In the genomic region with DNA sequence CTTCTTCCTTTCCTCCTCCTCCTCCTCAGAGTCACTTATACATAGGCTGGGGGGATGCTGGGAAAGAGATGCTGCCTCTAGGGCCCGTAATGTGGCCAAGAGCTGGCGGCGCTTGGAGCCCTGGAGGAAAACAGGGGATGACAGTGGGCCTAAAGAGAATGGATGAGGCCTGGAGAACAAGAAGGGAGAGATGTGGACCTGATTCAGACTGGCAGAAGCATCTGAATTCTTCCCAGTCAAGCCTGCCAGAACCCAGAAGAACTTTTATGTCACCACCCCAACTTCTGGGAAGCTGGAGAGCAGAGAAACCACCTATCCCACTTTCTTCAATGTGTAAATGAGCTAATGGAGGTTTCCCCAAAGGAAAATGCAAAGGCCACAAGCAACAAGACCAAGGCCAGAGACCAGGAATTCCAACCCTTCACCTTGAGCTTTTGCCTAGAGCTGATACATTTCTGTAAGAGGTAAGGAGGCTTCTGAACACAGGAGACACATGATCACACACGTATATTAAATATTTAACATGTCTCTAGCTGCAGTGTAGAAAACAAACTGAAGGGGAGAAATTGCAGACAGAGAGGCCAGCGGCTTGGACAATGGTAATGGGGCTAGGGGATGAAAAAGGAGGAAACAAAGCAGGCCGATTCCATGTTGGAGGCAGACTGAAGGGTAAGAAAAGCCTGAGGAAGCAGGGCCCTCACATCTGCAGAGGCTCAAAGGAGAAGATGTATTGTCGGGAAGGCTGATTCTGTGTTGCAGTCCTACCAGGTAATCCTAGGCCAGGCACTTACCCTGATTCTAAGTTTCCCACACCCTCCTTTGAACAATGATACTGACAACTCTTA, we compare ENCODE assay signal across 8 cellular contexts. TPM values are rescaled to one million over a fixed set of nuclear protein-coding genes. Genes with fewer than 3 reads are reported as not detected.
A peak's percentile ranks its signal among the peaks of the same experiment; 100 is the strongest.
DNase-seq lines count a peak whose midpoint lies in the region; ATAC-seq and TF ChIP-seq lines count a peak whose summit lies in the region.
"Had no signal": no experiment of that assay in that cellular context is flagged by ENCODE, and none has a peak within 500 bp of the region (broad histone marks: within the 10 kb centered on the region; RNA-seq: fewer than 3 reads in every experiment).

No MANE protein-coding gene starts in this region.

- H3K27me3 Mint-ChIP-seq in activated B cell treated with CpG ODN at 0.5 μM for 24 hours: no peaks in the 10 kb centered on the region
- H3K27me3 Mint-ChIP-seq in stimulated activated memory B cell treated with anti-CD40 and anti-IgM and Interleukin-4, amounts not matched to agents 10 μg/mL and 1 μg/mL and 100 μg/mL, for 72 hours: no peaks in the 10 kb centered on the region

- peak overlapping the region; percentile 75 for H3K9ac ChIP-seq in iPS-18a (ENCODE audit: low read length)

- CTCF ChIA-PET in HEK293 (lab: Yijun Ruan, JAX): interaction anchor here (0.6 to 2.4 kb wide), 6 partner anchors 36 to 224 kb away, joined by 3 to 7 read pairs (median 3); partner anchors contain the start of gene MRPL17
- CTCF ChIA-PET in activated B cell treated with CpG ODN at 0.5 μM for 24 hours (lab: Charles Lee): interaction anchor here (1.0 to 1.3 kb wide), 2 partner anchors 81 to 155 kb away, joined by 3 read pairs; partner anchors contain the start of gene MRPL17

- no peaks in the 10 kb centered on the region for H3K9me3 ChIP-seq in HEK293 (ENCODE audit: control insufficient read depth, insufficient read depth, low read depth, low read length)
- no peaks in the 10 kb centered on the region for H3K9me3 ChIP-seq in iPS-18a (ENCODE audit: control insufficient read depth, low read depth, low read length)

- H3K4me1 Mint-ChIP-seq in activated B cell treated with CpG ODN at 0.5 μM for 24 hours: peaks cover 10% of the 10 kb centered on the region
- peaks cover 26% of the 10 kb centered on the region for H3K4me1 Mint-ChIP-seq in stimulated activated memory B cell treated with anti-CD40 and anti-IgM and Interleukin-4, amounts not matched to agents 10 μg/mL and 1 μg/mL and 100 μg/mL, for 72 hours

- no peaks in the 10 kb centered on the region for H3K4me1 ChIP-seq in HEK293 (ENCODE audit: control insufficient read depth, insufficient read depth, low read length)
- peaks cover 17% of the 10 kb centered on the region for H3K4me1 ChIP-seq in iPS-18a (ENCODE audit: control insufficient read depth, low read depth, low read length)

- peaks cover 42% of the 10 kb centered on the region for H3K36me3 Mint-ChIP-seq in activated B cell treated with CpG ODN at 0.5 μM for 24 hours (ENCODE audit: low read depth)
- peaks cover 40% of the 10 kb centered on the region for H3K36me3 Mint-ChIP-seq in stimulated activated memory B cell treated with anti-CD40 and anti-IgM and Interleukin-4, amounts not matched to agents 10 μg/mL and 1 μg/mL and 100 μg/mL, for 72 hours

- DNase-seq in activated B cell treated with CpG ODN at 0.5 μM for 24 hours (no peak), GOT3 (lab: John Stamatoyannopoulos, UW) (no peak), LoVo (ENCODE audit: low spot score) (no peak), NCI-H69 (lab: John Stamatoyannopoulos, UW) (no peak)
- DNase-seq: SHP77 treated with DMSO at 0.1 percent for 48 hours had no signal

- no peak overlapping the region for H3K4me3 Mint-ChIP-seq in activated B cell treated with CpG ODN at 0.5 μM for 24 hours
- peak overlapping the region; percentile 39 for H3K4me3 Mint-ChIP-seq in stimulated activated memory B cell treated with anti-CD40 and anti-IgM and Interleukin-4, amounts not matched to agents 10 μg/mL and 1 μg/mL and 100 μg/mL, for 72 hours

- H3K36me3 ChIP-seq in HEK293 (ENCODE audit: control insufficient read depth in 2 of 2, insufficient read depth in 1 of 2, low read length in 2 of 2): peaks cover 0 to 53% of the 10 kb centered on the region in 2 experiments; a peak in 1 of 3 replicates
- peaks cover 27% of the 10 kb centered on the region for H3K36me3 ChIP-seq in iPS-18a (ENCODE audit: control insufficient read depth, low read depth, low read length)

- H3K27ac Mint-ChIP-seq in activated B cell treated with CpG ODN at 0.5 μM for 24 hours: peak overlapping the region; percentile 54
- no peak overlapping the region for H3K27ac Mint-ChIP-seq in stimulated activated memory B cell treated with anti-CD40 and anti-IgM and Interleukin-4, amounts not matched to agents 10 μg/mL and 1 μg/mL and 100 μg/mL, for 72 hours

- H3K27ac ChIP-seq in HEK293 (ENCODE audit: extremely low read depth, low read depth, low read length) (no peak overlapping the region), iPS-18a (ENCODE audit: low read length) (no peak overlapping the region)

- H3K27me3 ChIP-seq in iPS-18a (ENCODE audit: control insufficient read depth, insufficient read depth, low read length): no peaks in the 10 kb centered on the region

- no peak for TF ChIP-seq CTCF in HEK293 (tag by site-specific recombination; IDR thresholded peaks at IDR 0.05)
- TF ChIP-seq CTCF in activated B cell treated with CpG ODN at 0.5 μM for 24 hours (IDR thresholded peaks at IDR 0.05): no peak

- ATAC-seq in activated B cell treated with CpG ODN at 0.5 μM for 24 hours (ENCODE audit: low read depth): no peak
- ATAC-seq in stimulated activated memory B cell treated with anti-CD40 and anti-IgM and Interleukin-4, amounts not matched to agents 10 μg/mL and 1 μg/mL and 100 μg/mL, for 72 hours: no peak

- H3K9me3 Mint-ChIP-seq in activated B cell treated with CpG ODN at 0.5 μM for 24 hours: no peaks in the 10 kb centered on the region
- H3K9me3 Mint-ChIP-seq in stimulated activated memory B cell treated with anti-CD40 and anti-IgM and Interleukin-4, amounts not matched to agents 10 μg/mL and 1 μg/mL and 100 μg/mL, for 72 hours: no peaks in the 10 kb centered on the region

- intact Hi-C loops in activated B cell treated with CpG ODN at 0.5 μM for 24 hours (cut with micrococcal nuclease): loop anchor here (5.0 kb wide), 3 partner anchors 70 to 210 kb away; partner anchors contain the start of gene SMPD1

- POLR2A ChIA-PET in HEK293 (lab: Yijun Ruan, JAX) (interaction anchor here (1.0 to 3.2 kb wide), 5 partner anchors 11 to 121 kb away, joined by 3 to 20 read pairs (median 5); partner anchors contain the start of genes ARFIP2, MRPL17, TAF10 and TIMM10B), activated B cell treated with CpG ODN at 0.5 μM for 24 hours (lab: Charles Lee) (interaction anchor here (0.6 to 3.7 kb wide), 9 partner anchors 10 to 212 kb away, joined by 3 to 69 read pairs (median 5); partner anchors contain the start of genes MRPL17, SMPD1, TAF10 and TPP1)

- peak overlapping the region; percentile 92 for H3K4me3 ChIP-seq in HEK293 (ENCODE audit: low read depth, low read length)
- peak overlapping the region; percentile 95 for H3K4me3 ChIP-seq in iPS-18a (ENCODE audit: low read length)

TF ChIP-seq in HEK293, 187 proteins besides CTCF, POLR2A, EP300 and RAD21 (continues in another document):
- TF ChIP-seq ZNF660 (tag by site-specific recombination; IDR thresholded peaks at IDR 0.05) (no peak), ZNF596 (tag by site-specific recombination; IDR thresholded peaks at IDR 0.05) (no peak), BCL11A (tag by site-specific recombination; IDR thresholded peaks at IDR 0.05; ENCODE audit: low read depth) (no peak), ZNF701 (tag by site-specific recombination; IDR thresholded peaks at IDR 0.05) (no peak), ZNF18 (tag by site-specific recombination; IDR thresholded peaks at IDR 0.05) (no peak), REPIN1 (tag by site-specific recombination; IDR thresholded peaks at IDR 0.05; ENCODE audit: low read depth) (no peak), EGR2 (tag by site-specific recombination; IDR thresholded peaks at IDR 0.05; ENCODE audit: low read depth) (no peak)
- TF ChIP-seq, protein P1, sequence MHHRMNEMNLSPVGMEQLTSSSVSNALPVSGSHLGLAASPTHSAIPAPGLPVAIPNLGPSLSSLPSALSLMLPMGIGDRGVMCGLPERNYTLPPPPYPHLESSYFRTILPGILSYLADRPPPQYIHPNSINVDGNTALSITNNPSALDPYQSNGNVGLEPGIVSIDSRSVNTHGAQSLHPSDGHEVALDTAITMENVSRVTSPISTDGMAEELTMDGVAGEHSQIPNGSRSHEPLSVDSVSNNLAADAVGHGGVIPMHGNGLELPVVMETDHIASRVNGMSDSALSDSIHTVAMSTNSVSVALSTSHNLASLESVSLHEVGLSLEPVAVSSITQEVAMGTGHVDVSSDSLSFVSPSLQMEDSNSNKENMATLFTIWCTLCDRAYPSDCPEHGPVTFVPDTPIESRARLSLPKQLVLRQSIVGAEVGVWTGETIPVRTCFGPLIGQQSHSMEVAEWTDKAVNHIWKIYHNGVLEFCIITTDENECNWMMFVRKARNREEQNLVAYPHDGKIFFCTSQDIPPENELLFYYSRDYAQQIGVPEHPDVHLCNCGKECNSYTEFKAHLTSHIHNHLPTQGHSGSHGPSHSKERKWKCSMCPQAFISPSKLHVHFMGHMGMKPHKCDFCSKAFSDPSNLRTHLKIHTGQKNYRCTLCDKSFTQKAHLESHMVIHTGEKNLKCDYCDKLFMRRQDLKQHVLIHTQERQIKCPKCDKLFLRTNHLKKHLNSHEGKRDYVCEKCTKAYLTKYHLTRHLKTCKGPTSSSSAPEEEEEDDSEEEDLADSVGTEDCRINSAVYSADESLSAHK (tag by site-specific recombination; IDR thresholded peaks at IDR 0.05): no peak

RNA-seq across cellular contexts. Expression of gene RRP8, which starts 1.1 kb away (rescaled TPM):
- total RNA-seq in activated B cell treated with CpG ODN at 0.5 μM for 24 hours: 29.1 and 30.5 TPM in 2 replicates

RNA-seq across cellular contexts. Expression of gene ILK, which starts 1.3 kb away (rescaled TPM):
- 113 and 128 TPM in 2 replicates for total RNA-seq in activated B cell treated with CpG ODN at 0.5 μM for 24 hours

RNA-seq across cellular contexts. Expression of gene TAF10, which starts 9.7 kb away (rescaled TPM):
- 149 and 154 TPM in 2 replicates for total RNA-seq in activated B cell treated with CpG ODN at 0.5 μM for 24 hours

RNA-seq across cellular contexts. Expression of gene TPP1, which starts 16.9 kb away (rescaled TPM):
- total RNA-seq in activated B cell treated with CpG ODN at 0.5 μM for 24 hours: 98.2 and 123 TPM in 2 replicates

RNA-seq across cellular contexts. Expression of gene DCHS1, which starts 53.3 kb away (rescaled TPM):
- 0.17 and 0.22 TPM in 2 replicates for total RNA-seq in activated B cell treated with CpG ODN at 0.5 μM for 24 hours
